20 cellular contexts compared by ENCODE assay signal in the genomic region with DNA sequence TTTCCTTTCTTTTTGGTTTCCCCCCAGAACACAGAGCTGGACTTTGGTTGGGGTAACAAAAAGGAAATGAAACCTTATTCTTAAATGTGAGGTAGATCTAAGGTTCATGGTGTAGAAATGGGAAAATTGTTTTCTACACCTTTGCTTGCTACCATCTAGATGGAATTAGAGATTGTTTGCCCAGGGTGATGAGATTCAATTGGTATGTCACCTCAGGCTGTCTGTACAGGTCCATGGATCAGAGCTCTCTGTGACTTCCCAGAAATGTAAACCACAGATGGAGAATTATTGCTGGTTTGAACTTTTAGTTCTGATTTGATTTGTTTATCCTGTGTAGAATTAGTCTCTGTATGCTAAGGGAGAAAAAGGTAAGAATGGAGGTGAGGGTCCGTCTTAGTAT.
A peak's percentile ranks its signal among the peaks of the same experiment; 100 is the strongest.
DNase-seq lines count a peak whose midpoint lies in the region; ATAC-seq, FAIRE-seq and TF ChIP-seq lines count a peak whose summit lies in the region.
"Had no signal": no experiment of that assay in that cellular context is flagged by ENCODE, and none has a peak within 500 bp of the region (broad histone marks: within the 10 kb centered on the region; RNA-seq: fewer than 3 reads in every experiment).

No MANE protein-coding gene starts in this region.

- no peaks in the 10 kb centered on the region for H3K36me3 Mint-ChIP-seq in nephron (ENCODE audit: low read depth)
- H3K36me3 Mint-ChIP-seq in naive thymus-derived CD4-positive, alpha-beta T cell: no peaks in the 10 kb centered on the region
- H3K36me3 Mint-ChIP-seq: activated naive CD4-positive, alpha-beta T cell treated with anti-CD3 and anti-CD28 coated beads, Interleukin-2, amount 50 U/mL, for 72 hours; IgD-negative memory B cell had no signal

- H3K9me3 ChIP-seq in PC-3 (ENCODE audit: low read length): no peaks in the 10 kb centered on the region
- no peaks in the 10 kb centered on the region for H3K9me3 ChIP-seq in uterus
- H3K9me3 ChIP-seq in naive thymus-derived CD4-positive, alpha-beta T cell (ENCODE audit: control insufficient read depth in 2 of 3, low read length in 3 of 3): no peaks in the 10 kb centered on the region
- H3K9me3 ChIP-seq: BLaER1, lower lobe of right lung, suprapubic skin had no signal

- ATAC-seq in PC-3 (peak; percentile 50; the same call in 1 of the 2 replicates), GM18870 (IDR thresholded peaks at IDR 0.05; ENCODE audit: unreplicated experiment) (no peak)
- no peak for ATAC-seq in naive thymus-derived CD4-positive, alpha-beta T cell
- ATAC-seq: activated naive CD4-positive, alpha-beta T cell treated with anti-CD3 and anti-CD28 coated beads, Interleukin-2, amount 50 U/mL, for 72 hours; lower lobe of right lung had no signal

- H2AFZ ChIP-seq in PC-3 (ENCODE audit: low read length): no peak overlapping the region

- DNase-seq in PC-3: peak; percentile 55
- DNase-seq in epithelial cell of esophagus (ENCODE audit: low read depth): peak; percentile 75
- no peak for DNase-seq in uterus
- no peak for DNase-seq in D721Med (ENCODE audit: insufficient read length, low spot score)
- no peak for DNase-seq in naive thymus-derived CD4-positive, alpha-beta T cell
- DNase-seq: activated T-cell treated with anti-CD3 and anti-CD28 coated beads, Interleukin-2, amount 50 U/mL, for 1 hour; DMS 273 treated with DMSO at 0.1 percent for 48 hours; effector memory CD4-positive, alpha-beta T cell; lower lobe of right lung; NCI-H2107; NCI-H69; stimulated activated CD4-positive, alpha-beta T cell treated with anti-CD3 and anti-CD28 coated beads, Interleukin-2, amount 100 ng/mL, for 24 hours had no signal

- no TSS peak for BruUV-seq in PC-3 (replicated peaks; lab: Mats Ljungman, UMichigan)

- CTCF ChIA-PET in PC-3 (lab: Charles Lee): no interaction called here
- CTCF ChIA-PET in naive thymus-derived CD4-positive, alpha-beta T cell (lab: Charles Lee): no interaction called here

- no peaks in the 10 kb centered on the region for H3K9me2 ChIP-seq in PC-3 (replicated peaks; ENCODE audit: low read length)

- peaks cover 30% of the 10 kb centered on the region for H3K4me1 Mint-ChIP-seq in nephron
- H3K4me1 Mint-ChIP-seq in naive thymus-derived CD4-positive, alpha-beta T cell: no peaks in the 10 kb centered on the region
- H3K4me1 Mint-ChIP-seq: IgD-negative memory B cell had no signal

- H3K27ac Mint-ChIP-seq in nephron: peak overlapping the region; percentile 23 to 92 (median 73)
- no peak overlapping the region for H3K27ac Mint-ChIP-seq in naive thymus-derived CD4-positive, alpha-beta T cell
- H3K27ac Mint-ChIP-seq: activated naive CD4-positive, alpha-beta T cell treated with anti-CD3 and anti-CD28 coated beads, Interleukin-2, amount 50 U/mL, for 72 hours; IgD-negative memory B cell had no signal

- H3K4me3 Mint-ChIP-seq in nephron: no peak overlapping the region
- no peak overlapping the region for H3K4me3 Mint-ChIP-seq in naive thymus-derived CD4-positive, alpha-beta T cell
- H3K4me3 Mint-ChIP-seq: IgD-negative memory B cell, neural crest cell had no signal

- H3K27ac ChIP-seq in PC-3 (ENCODE audit: low read length) (no peak overlapping the region), uterus (peak overlapping the region; percentile 79 to 84)
- H3K27ac ChIP-seq in naive thymus-derived CD4-positive, alpha-beta T cell (ENCODE audit: low read depth, low read length): no peak overlapping the region
- H3K27ac ChIP-seq: BLaER1, lower lobe of right lung, suprapubic skin had no signal

- H3K27me3 ChIP-seq in PC-3 (ENCODE audit: low read length) (no peaks in the 10 kb centered on the region), uterus (no peaks in the 10 kb centered on the region)
- no peaks in the 10 kb centered on the region for H3K27me3 ChIP-seq in naive thymus-derived CD4-positive, alpha-beta T cell (ENCODE audit: control insufficient read depth in 2 of 2, insufficient read depth in 2 of 2, low read length in 2 of 2)
- H3K27me3 ChIP-seq: BLaER1, suprapubic skin had no signal

- H3K4me2 ChIP-seq in PC-3 (ENCODE audit: low read length): peak overlapping the region; percentile 33; the same call in 1 of the 2 replicates
- H3K4me2 ChIP-seq: BLaER1 had no signal

- H3K36me3 ChIP-seq in PC-3 (ENCODE audit: low read depth, low read length) (no peaks in the 10 kb centered on the region), uterus (no peaks in the 10 kb centered on the region)
- no peaks in the 10 kb centered on the region for H3K36me3 ChIP-seq in naive thymus-derived CD4-positive, alpha-beta T cell (ENCODE audit: control insufficient read depth in 2 of 3, insufficient read depth in 3 of 3, low read length in 3 of 3)
- H3K36me3 ChIP-seq: BLaER1, lower lobe of right lung, suprapubic skin had no signal

- TF ChIP-seq CTCF in PC-3 (conservative IDR thresholded peaks at IDR 0.05; ENCODE audit: low read depth, low read length) (no peak), epithelial cell of esophagus (IDR thresholded peaks at IDR 0.05; ENCODE audit: insufficient read depth, low read depth, low read length, missing control alignments) (no peak), nephron (IDR thresholded peaks at IDR 0.05; ENCODE audit: unreplicated experiment in 3 of 3) (no peak), uterus (IDR thresholded peaks at IDR 0.05) (no peak), D721Med (IDR thresholded peaks at IDR 0.05; ENCODE audit: insufficient read depth, missing control alignments) (no peak)

- no peaks in the 10 kb centered on the region for H3F3A ChIP-seq in PC-3 (ENCODE audit: low read length, unreplicated experiment)

- H3K4me3 ChIP-seq in PC-3 (ENCODE audit: low read length) (no peak overlapping the region), epithelial cell of esophagus (ENCODE audit: low read length) (no peak overlapping the region), uterus (no peak overlapping the region)
- H3K4me3 ChIP-seq in naive thymus-derived CD4-positive, alpha-beta T cell (ENCODE audit: low read length): no peak overlapping the region
- H3K4me3 ChIP-seq: BLaER1, lower lobe of right lung, suprapubic skin had no signal

- no peaks in the 10 kb centered on the region for H3K27me3 Mint-ChIP-seq in nephron (ENCODE audit: low read depth)
- no peaks in the 10 kb centered on the region for H3K27me3 Mint-ChIP-seq in naive thymus-derived CD4-positive, alpha-beta T cell
- H3K27me3 Mint-ChIP-seq: IgD-negative memory B cell had no signal

- H3K9ac ChIP-seq in PC-3 (ENCODE audit: low read length): no peak overlapping the region
- H3K9ac ChIP-seq: BLaER1 had no signal

- no peaks in the 10 kb centered on the region for H3K9me3 Mint-ChIP-seq in nephron
- H3K9me3 Mint-ChIP-seq in naive thymus-derived CD4-positive, alpha-beta T cell: peaks cover 2 to 13% (median 8%) of the 10 kb centered on the region in 11 donors

- POLR2A ChIA-PET in PC-3 (lab: Charles Lee; ENCODE audit: unreplicated experiment): no interaction called here
- POLR2A ChIA-PET in naive thymus-derived CD4-positive, alpha-beta T cell (lab: Charles Lee): interaction anchor here (0.7 kb wide), 1 partner anchor 17 kb away, joined by 4 read pairs; no protein-coding TSS in a partner anchor

- no peaks in the 10 kb centered on the region for H3K79me2 ChIP-seq in PC-3 (ENCODE audit: low read length)

- TF ChIP-seq POLR2A in uterus (IDR thresholded peaks at IDR 0.05): no peak

- peaks cover 5% of the 10 kb centered on the region; the same call in 1 of the 2 replicates for H3K4me1 ChIP-seq in PC-3 (ENCODE audit: insufficient read depth, low read length)
- no peaks in the 10 kb centered on the region for H3K4me1 ChIP-seq in uterus
- H3K4me1 ChIP-seq in naive thymus-derived CD4-positive, alpha-beta T cell (ENCODE audit: control insufficient read depth in 2 of 2, insufficient read depth in 2 of 2, low read length in 2 of 2): no peaks in the 10 kb centered on the region
- H3K4me1 ChIP-seq: BLaER1, lower lobe of right lung, suprapubic skin had no signal

- FAIRE-seq in D721Med (lab: Jason Lieb, UNC): no peak
- FAIRE-seq: RCC 7860 had no signal

- no peaks in the 10 kb centered on the region for H4K20me1 ChIP-seq in PC-3 (ENCODE audit: low read length)
- H4K20me1 ChIP-seq: BLaER1 had no signal

- intact Hi-C loops in PC-3 (cut with micrococcal nuclease) (no loop called here), uterus (cut with DNase I; ENCODE audit: low total_unique reads) (no loop called here)
- intact Hi-C loops in naive thymus-derived CD4-positive, alpha-beta T cell (cut with micrococcal nuclease): no loop called here

Comparison
In these comparisons a context has a peak if more than half of its experiments do, and no peak if none do; other contexts are left out.
1. DNase-seq: peak in PC-3 (single experiment) and epithelial cell of esophagus (single experiment); none in uterus (0 of 2), D721Med (single experiment) and naive thymus-derived CD4-positive, alpha-beta T cell (0 of 9).
2. H3K27ac ChIP-seq: peak in uterus (2 of 2); none in PC-3 (single experiment) and naive thymus-derived CD4-positive, alpha-beta T cell (single experiment).
3. H3K27ac Mint-ChIP-seq: peak in nephron (3 of 3); none in naive thymus-derived CD4-positive, alpha-beta T cell (0 of 9).